Comparison of ENCODE assay signal across 8 cellular contexts in genomic region chr11:65417221-65417701, GRCh38. TPM values are rescaled to one million over a fixed set of nuclear protein-coding genes. Genes with fewer than 3 reads are reported as not detected.
DNase-seq lines count a peak whose midpoint lies in the region; ATAC-seq lines count a peak whose summit lies in the region.

No MANE protein-coding gene starts in this region.

- no peak overlapping the region for H2AFZ ChIP-seq in GM23248

- 45 to 47% methylated on average over 10 of the region's 10 CpGs for WGBS in GM23248 (ENCODE audit: low coverage in 1 of 2, low lambda C conversion rate in 2 of 2, missing lambda C conversion rate in 2 of 2), 2 experiments

- CTCF ChIA-PET in T-cell (lab: Charles Lee): interaction anchor here (0.8 to 5.1 kb wide), 11 partner anchors 8 to 91 kb away, joined by 3 to 56 read pairs (median 4); partner anchors contain the start of gene MALAT1 (in 1 of the 2)

- no peaks in the 10 kb centered on the region for H3K27me3 ChIP-seq in GM23248 (replicated peaks; ENCODE audit: insufficient read depth)

- no peaks in the 10 kb centered on the region for H3K9me3 ChIP-seq in GM23248 (ENCODE audit: low read depth)

- H3F3A ChIP-seq in GM23248 (ENCODE audit: insufficient read depth): peaks cover 54% of the 10 kb centered on the region

- H3K4me1 Mint-ChIP-seq in T-cell: peaks cover 51 to 63% (median 62%) of the 10 kb centered on the region in 3 donors
- peaks cover 31 to 59% (median 57%) of the 10 kb centered on the region in 4 donors for H3K4me1 Mint-ChIP-seq in naive thymus-derived CD8-positive, alpha-beta T cell

- in situ Hi-C loops in GM23248 (cut with MboI): no loop called here

- ATAC-seq in T-cell (replicated peaks in 1 of 4): no peak
- no peak for ATAC-seq in naive thymus-derived CD8-positive, alpha-beta T cell

- H3K4me1 ChIP-seq in GM23248 (ENCODE audit: insufficient read depth): peaks cover 52% of the 10 kb centered on the region

- H4K20me1 ChIP-seq in GM23248 (ENCODE audit: insufficient read depth): no peaks in the 10 kb centered on the region

- H3K27ac ChIP-seq in GM23248: peak overlapping the region; percentile 100

- H3K9ac ChIP-seq in GM23248: peak overlapping the region; percentile 100

- DNase-seq in GM23248 (peak; percentile 30), T-cell (peak in 8 of 34 experiments; percentile 15 to 47 (median 32)), ecto neural progenitor cell (ENCODE audit: low spot score) (peak; percentile 56), NCI-H1436 treated with DMSO at 0.1 percent for 48 hours (lab: John Stamatoyannopoulos, UW) (no peak), GM03348 (ENCODE audit: low spot score) (no peak), GOT3 (lab: John Stamatoyannopoulos, UW) (no peak), GF-D8 (lab: John Stamatoyannopoulos, UW) (no peak)
- DNase-seq in naive thymus-derived CD8-positive, alpha-beta T cell: peak in 6 of 10 donors; percentile 27 to 67 (median 38)

- H3K4me3 ChIP-seq in GM23248: peak overlapping the region; percentile 64

- no peaks in the 10 kb centered on the region for H3K27me3 Mint-ChIP-seq in T-cell
- H3K27me3 Mint-ChIP-seq in naive thymus-derived CD8-positive, alpha-beta T cell: no peaks in the 10 kb centered on the region

- H3K79me2 ChIP-seq in GM23248 (ENCODE audit: insufficient read depth): peaks cover 80% of the 10 kb centered on the region

- H3K36me3 ChIP-seq in GM23248 (ENCODE audit: low read depth): 0 out of 2 replicates have a peak, but pooled peaks cover 2% of the 10 kb centered on the region

- H3K9me2 ChIP-seq in GM23248 (ENCODE audit: insufficient read depth): no peaks in the 10 kb centered on the region

- H3K4me2 ChIP-seq in GM23248 (ENCODE audit: unreplicated experiment): peak overlapping the region; percentile 72

- no peaks in the 10 kb centered on the region for H3K9me3 Mint-ChIP-seq in T-cell
- no peaks in the 10 kb centered on the region for H3K9me3 Mint-ChIP-seq in naive thymus-derived CD8-positive, alpha-beta T cell

- H3K27ac Mint-ChIP-seq in T-cell: peak overlapping the region; percentile 98 to 99
- peak overlapping the region; percentile 94 to 100 (median 99) for H3K27ac Mint-ChIP-seq in naive thymus-derived CD8-positive, alpha-beta T cell

- peak overlapping the region; percentile 91 to 100 (median 98) for H3K4me3 Mint-ChIP-seq in T-cell
- H3K4me3 Mint-ChIP-seq in naive thymus-derived CD8-positive, alpha-beta T cell: peak overlapping the region; percentile 89 to 98 (median 96)

- peaks cover 3% of the 10 kb centered on the region for H3K36me3 Mint-ChIP-seq in T-cell
- H3K36me3 Mint-ChIP-seq in naive thymus-derived CD8-positive, alpha-beta T cell: peaks cover 0 to 4% (median 0%) of the 10 kb centered on the region in 3 donors

- POLR2A ChIA-PET in T-cell (lab: Charles Lee): interaction anchor here (0.5 to 12.1 kb wide), 11 partner anchors 9 to 92 kb away, joined by 3 to 98 read pairs (median 4); partner anchors contain the start of gene MALAT1 (in 2 of the 2)
- POLR2A ChIA-PET in naive thymus-derived CD8-positive, alpha-beta T cell (lab: Charles Lee): interaction anchor here (0.6 to 20.7 kb wide), 17 partner anchors 7 to 539 kb away, joined by 3 to 2047 read pairs (median 17); partner anchors contain the start of genes FRMD8, MALAT1, NEAT1 and SCYL1

RNA-seq across cellular contexts. Expression of gene NEAT1, which starts 5.3 kb away (rescaled TPM):
- 74.3 and 143 TPM in 2 replicates for total RNA-seq in GM23248 (2014; rRNA removed; shearing (Covaris generic))
- polyA plus RNA-seq in GM23248 (2016; fragmentation: Nextera tagmentation; extraction: Ambion mirVana): 36.2 and 50.7 TPM in 2 replicates
- 1,000 to 10,000 TPM in 1 of 5 donors, 100 to 1,000 TPM in 4; 368 to 1,017 (median 906) TPM for total RNA-seq in T-cell
- total RNA-seq in naive thymus-derived CD8-positive, alpha-beta T cell: 100 to 1,000 TPM; 375 to 414 TPM
- polyA plus RNA-seq in naive thymus-derived CD8-positive, alpha-beta T cell: 1 to 10 TPM; 1.3 to 2.9 (median 1.9) TPM

RNA-seq across cellular contexts. Expression of gene FRMD8, which starts 30.8 kb away (rescaled TPM):
- 80.2 and 106 TPM in 2 replicates for total RNA-seq in GM23248 (2014; rRNA removed; shearing (Covaris generic))
- 25.4 and 30.0 TPM in 2 replicates for polyA plus RNA-seq in GM23248 (2016; fragmentation: Nextera tagmentation; extraction: Ambion mirVana)
- total RNA-seq in T-cell: 10 to 100 TPM; 35.6 to 79.1 (median 77.8) TPM
- 10 to 100 TPM; 48.6 to 55.0 TPM for total RNA-seq in naive thymus-derived CD8-positive, alpha-beta T cell
- polyA plus RNA-seq in naive thymus-derived CD8-positive, alpha-beta T cell: 10 to 100 TPM; 34.5 to 42.6 (median 35.4) TPM

RNA-seq across cellular contexts. Expression of gene SLC25A45, which starts 34.8 kb away (rescaled TPM):
- total RNA-seq in GM23248 (2014; rRNA removed; shearing (Covaris generic)): 3.6 and 6.4 TPM in 2 replicates
- polyA plus RNA-seq in GM23248 (2016; fragmentation: Nextera tagmentation; extraction: Ambion mirVana): 3.7 and 3.9 TPM in 2 replicates
- 10 to 100 TPM; 18.7 to 72.2 (median 22.6) TPM for total RNA-seq in T-cell
- total RNA-seq in naive thymus-derived CD8-positive, alpha-beta T cell: 10 to 100 TPM; 22.2 to 23.4 TPM
- polyA plus RNA-seq in naive thymus-derived CD8-positive, alpha-beta T cell: 10 to 100 TPM; 10.8 to 19.2 (median 11.0) TPM

Comparison
In these comparisons a context has a peak if more than half of its experiments do, and no peak if none do; other contexts are left out.
1. DNase-seq: peak in GM23248 (single experiment), ecto neural progenitor cell (single experiment) and naive thymus-derived CD8-positive, alpha-beta T cell (6 of 10); none in NCI-H1436 treated with DMSO at 0.1 percent for 48 hours (single experiment), GM03348 (single experiment), GOT3 (single experiment) and GF-D8 (single experiment).